22 cellular contexts compared by ENCODE assay signal in the genomic region with DNA sequence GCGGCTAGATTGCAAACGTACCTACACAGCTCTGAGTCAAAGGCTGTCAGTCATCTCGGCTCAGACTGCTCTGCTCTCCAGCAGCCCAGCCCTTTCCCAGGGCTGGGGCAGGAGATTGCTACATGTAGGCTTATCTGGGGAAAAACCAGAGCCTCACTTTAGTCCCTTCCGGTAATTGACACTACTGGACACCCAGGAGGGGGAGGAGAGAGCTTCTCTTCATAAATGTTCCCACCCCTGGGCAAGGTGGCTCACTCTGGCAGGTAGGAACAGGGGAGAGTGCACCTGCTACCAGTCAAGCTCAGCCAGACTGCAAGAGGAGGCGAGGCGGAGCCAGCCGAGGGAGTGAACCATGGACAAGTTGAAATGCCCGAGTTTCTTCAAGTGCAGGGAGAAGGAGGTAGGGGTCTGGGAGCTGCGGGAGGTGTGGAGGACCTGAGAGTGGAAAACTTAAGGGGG. TPM values are rescaled to one million over a fixed set of nuclear protein-coding genes. Genes with fewer than 3 reads are reported as not detected.
A peak's percentile ranks its signal among the peaks of the same experiment; 100 is the strongest.
DNase-seq lines count a peak whose midpoint lies in the region; ATAC-seq, FAIRE-seq and TF ChIP-seq lines count a peak whose summit lies in the region.
"Had no signal": no experiment of that assay in that cellular context is flagged by ENCODE, and none has a peak within 500 bp of the region (broad histone marks: within the 10 kb centered on the region; RNA-seq: fewer than 3 reads in every experiment).

Gene SLC6A14 (plus strand): TSS at position 249 of the 459 bp plus-strand sequence. CDS start 104 bp downstream, at position 353.

- H3K4me1 Mint-ChIP-seq in endodermal cell: peaks cover 6% of the 10 kb centered on the region
- no peaks in the 10 kb centered on the region for H3K4me1 Mint-ChIP-seq in natural killer cell treated with Interleukin-12 subunit alpha and Interleukin-12 subunit beta and Interleukin-15 and Interleukin-18, amount 100 ng/mL, for 72 hours (ENCODE audit: low read depth in 2 of 2)
- H3K4me1 Mint-ChIP-seq: T-cell had no signal

- 0% methylated on average over 1 of the region's 9 CpGs for WGBS in HepG2 (ENCODE audit: low lambda C conversion rate)
- WGBS in right lobe of liver (ENCODE audit: insufficient coverage, low coverage, low lambda C conversion rate, missing lambda C conversion rate): 33% methylated on average over 8 of the region's 9 CpGs
- WGBS in endodermal cell (ENCODE audit: insufficient coverage in 1 of 2, insufficient read length in 1 of 2), 2 experiments: 82% methylated on average over 9 of the region's 9 CpGs; no CpG with 5 or more reads in 1 of the 2 experiments

- H3K27ac ChIP-seq in HepG2 (ENCODE audit: extremely low read length, insufficient read depth, low read length): peak within 1 kb of the TSS; percentile 76
- no peak within 1 kb of the TSS for H3K27ac ChIP-seq in right lobe of liver
- H3K27ac ChIP-seq in endodermal cell (ENCODE audit: low read depth, low read length): no peak within 1 kb of the TSS
- H3K27ac ChIP-seq in left ventricle myocardium inferior (replicated peaks): no peak within 1 kb of the TSS
- no peak within 1 kb of the TSS for H3K27ac ChIP-seq in effector memory CD4-positive, alpha-beta T cell (ENCODE audit: insufficient read depth, low read length, poor library complexity, severe bottlenecking)
- H3K27ac ChIP-seq: A549; BLaER1 treated with 17β-estradiol and CSF1 and Interleukin-3, amounts not matched to agents 10 nM and 100 nM; esophagus squamous epithelium; ovary; thoracic aorta had no signal

- H4K20me1 ChIP-seq in HepG2 (ENCODE audit: insufficient read depth, low read length): no peaks in the 10 kb centered on the region

- CTCF ChIA-PET in HepG2 (lab: Yijun Ruan, JAX; ENCODE audit: low intra/inter-chr PET ratio, low total read pairs): no interaction called here

- H3K36me3 ChIP-seq in HepG2 (replicated peaks in 1 of 2; ENCODE audit: control insufficient read depth in 1 of 2, insufficient read depth in 2 of 2, low read length in 2 of 2) (no peaks in the 10 kb centered on the region), right lobe of liver (no peaks in the 10 kb centered on the region), endodermal cell (ENCODE audit: control insufficient read depth, insufficient read depth, low read length) (no peaks in the 10 kb centered on the region), mucosa of stomach (ENCODE audit: control insufficient read depth, insufficient read depth, low read length) (no peaks in the 10 kb centered on the region), left ventricle myocardium inferior (no peaks in the 10 kb centered on the region)
- no peaks in the 10 kb centered on the region for H3K36me3 ChIP-seq in effector memory CD4-positive, alpha-beta T cell (ENCODE audit: control insufficient read depth, insufficient read depth, low read length)
- H3K36me3 ChIP-seq: BLaER1 treated with 17β-estradiol and CSF1 and Interleukin-3, amounts not matched to agents 10 nM and 100 nM; esophagus squamous epithelium; ovary; thoracic aorta had no signal

- in situ Hi-C loops in HepG2 (cut with HindIII; ENCODE audit: extremely low pct_ligation_motif_present, low pct_unique_long_range_greater_than_20kb): no loop called here

- peak; percentile 49 for DNase-seq in HepG2 (ENCODE audit: low spot score)
- DNase-seq in right lobe of liver: no peak
- DNase-seq in endodermal cell: peak; percentile 47
- no peak for DNase-seq in natural killer cell treated with Interleukin-12 subunit alpha and Interleukin-12 subunit beta and Interleukin-15 and Interleukin-18, amount 100 ng/mL, for 72 hours (ENCODE audit: low spot score)
- no peak for DNase-seq in left ventricle myocardium inferior
- no peak for DNase-seq in effector memory CD4-positive, alpha-beta T cell
- no peak for DNase-seq in GDM1 (lab: John Stamatoyannopoulos, UW)
- DNase-seq: activated CD8-positive, alpha-beta T cell treated with anti-CD3 and anti-CD28 coated beads for 36 hours; activated T-cell treated with anti-CD3 and anti-CD28 coated beads, Interleukin-2, amount 50 U/mL, for 48 hours; cortex of kidney; esophagus squamous epithelium; MV-4-11; NCI-H2171 treated with DMSO at 0.1 percent for 48 hours; ovary; T-cell had no signal

- H3K9ac ChIP-seq in HepG2 (ENCODE audit: insufficient read depth, low read depth, low read length) (peak within 1 kb of the TSS; percentile 71), endodermal cell (ENCODE audit: extremely low read depth, low read length, poor library complexity, severe bottlenecking) (no peak within 1 kb of the TSS), mucosa of stomach (ENCODE audit: low read length) (peak within 1 kb of the TSS; percentile 75)
- H3K9ac ChIP-seq: BLaER1 treated with 17β-estradiol and CSF1 and Interleukin-3, amounts not matched to agents 10 nM and 100 nM had no signal

- peaks cover 27% of the 10 kb centered on the region for H3K79me2 ChIP-seq in HepG2 (ENCODE audit: insufficient read depth, low read length)

- H3K4me3 Mint-ChIP-seq in endodermal cell: no peak within 1 kb of the TSS
- no peak within 1 kb of the TSS for H3K4me3 Mint-ChIP-seq in natural killer cell treated with Interleukin-12 subunit alpha and Interleukin-12 subunit beta and Interleukin-15 and Interleukin-18, amount 100 ng/mL, for 72 hours
- H3K4me3 Mint-ChIP-seq: activated CD8-positive, alpha-beta T cell treated with anti-CD3 and anti-CD28 coated beads for 36 hours; activated naive CD8-positive, alpha-beta T cell; T-cell had no signal

- H3K9me3 Mint-ChIP-seq in endodermal cell: no peaks in the 10 kb centered on the region
- peaks cover 6% of the 10 kb centered on the region for H3K9me3 Mint-ChIP-seq in natural killer cell treated with Interleukin-12 subunit alpha and Interleukin-12 subunit beta and Interleukin-15 and Interleukin-18, amount 100 ng/mL, for 72 hours
- H3K9me3 Mint-ChIP-seq: activated CD8-positive, alpha-beta T cell treated with anti-CD3 and anti-CD28 coated beads for 36 hours; T-cell had no signal

- H3K27me3 ChIP-seq in HepG2 (ENCODE audit: control insufficient read depth in 1 of 2, insufficient read depth in 2 of 2, low read length in 2 of 2): no peaks in the 10 kb centered on the region
- no peaks in the 10 kb centered on the region for H3K27me3 ChIP-seq in right lobe of liver
- H3K27me3 ChIP-seq in endodermal cell (ENCODE audit: control insufficient read depth, insufficient read depth, low read length, poor library complexity, severe bottlenecking): no peaks in the 10 kb centered on the region
- H3K27me3 ChIP-seq in mucosa of stomach (ENCODE audit: control insufficient read depth, insufficient read depth, low read length): no peaks in the 10 kb centered on the region
- H3K27me3 ChIP-seq in left ventricle myocardium inferior (ENCODE audit: low read depth): no peaks in the 10 kb centered on the region
- no peaks in the 10 kb centered on the region for H3K27me3 ChIP-seq in effector memory CD4-positive, alpha-beta T cell (replicated peaks; ENCODE audit: control insufficient read depth, insufficient read depth, low read length, poor library complexity, severe bottlenecking)
- H3K27me3 ChIP-seq: esophagus squamous epithelium, ovary had no signal

- TF ChIP-seq POLR2A in HepG2 (IDR thresholded peaks at IDR 0.05; ENCODE audit: insufficient read depth in 1 of 2, low read depth in 2 of 2, low read length in 2 of 2): peak; percentile 38 to 77; a peak in 3 of 4 replicates
- no peak for TF ChIP-seq POLR2A in right lobe of liver (IDR thresholded peaks at IDR 0.05)

- H3K4me1 ChIP-seq in HepG2 (ENCODE audit: insufficient read depth, low read length) (peaks cover 22% of the 10 kb centered on the region), right lobe of liver (no peaks in the 10 kb centered on the region), endodermal cell (ENCODE audit: control insufficient read depth, insufficient read depth, low read length) (no peaks in the 10 kb centered on the region), mucosa of stomach (ENCODE audit: control insufficient read depth, insufficient read depth, low read length) (no peaks in the 10 kb centered on the region), left ventricle myocardium inferior (no peaks in the 10 kb centered on the region)
- H3K4me1 ChIP-seq in effector memory CD4-positive, alpha-beta T cell (ENCODE audit: control insufficient read depth, insufficient read depth, low read length, poor library complexity, severe bottlenecking): no peaks in the 10 kb centered on the region
- H3K4me1 ChIP-seq: A549; BLaER1 treated with 17β-estradiol and CSF1 and Interleukin-3, amounts not matched to agents 10 nM and 100 nM; esophagus squamous epithelium had no signal

- TF ChIP-seq CTCF in HepG2 (CRISPR knock-in tag; IDR thresholded peaks at IDR 0.05): no peak
- no peak for TF ChIP-seq CTCF in right lobe of liver (IDR thresholded peaks at IDR 0.05)
- TF ChIP-seq CTCF in endodermal cell (conservative IDR thresholded peaks at IDR 0.05): no peak
- no peak for TF ChIP-seq CTCF in left ventricle myocardium inferior (IDR thresholded peaks at IDR 0.05; ENCODE audit: borderline replicate concordance)

- no peak for TF ChIP-seq RAD21 in HepG2 (CRISPR knock-in tag; IDR thresholded peaks at IDR 0.05)

- peak within 1 kb of the TSS; percentile 74 for H3K4me2 ChIP-seq in HepG2 (ENCODE audit: low read depth, low read length)
- H3K4me2 ChIP-seq: A549; BLaER1 treated with 17β-estradiol and CSF1 and Interleukin-3, amounts not matched to agents 10 nM and 100 nM; smooth muscle cell had no signal

- POLR2A ChIA-PET in HepG2 (lab: Yijun Ruan, JAX): no interaction called here

- H3K27ac Mint-ChIP-seq in endodermal cell: no peak within 1 kb of the TSS
- no peak within 1 kb of the TSS for H3K27ac Mint-ChIP-seq in natural killer cell treated with Interleukin-12 subunit alpha and Interleukin-12 subunit beta and Interleukin-15 and Interleukin-18, amount 100 ng/mL, for 72 hours
- H3K27ac Mint-ChIP-seq: activated CD8-positive, alpha-beta T cell treated with anti-CD3 and anti-CD28 coated beads for 36 hours; activated naive CD8-positive, alpha-beta T cell; T-cell had no signal

- H3K36me3 Mint-ChIP-seq in endodermal cell (ENCODE audit: low read depth): no peaks in the 10 kb centered on the region
- H3K36me3 Mint-ChIP-seq in natural killer cell treated with Interleukin-12 subunit alpha and Interleukin-12 subunit beta and Interleukin-15 and Interleukin-18, amount 100 ng/mL, for 72 hours: no peaks in the 10 kb centered on the region
- H3K36me3 Mint-ChIP-seq: activated naive CD8-positive, alpha-beta T cell; T-cell had no signal

- TF ChIP-seq EP300 in HepG2 (IDR thresholded peaks at IDR 0.05; ENCODE audit: low read depth in 2 of 2, low read length in 2 of 2) (peak in 1 of 2 experiments; percentile 46; a peak in 1 of 4 replicates), HepG2 (CRISPR knock-in tag; IDR thresholded peaks at IDR 0.05; ENCODE audit: borderline replicate concordance) (no peak)

- intact Hi-C loops in HepG2 (cut with micrococcal nuclease; ENCODE audit: unreplicated experiment): no loop called here
- intact Hi-C loops in right lobe of liver (cut with DNase I): no loop called here
- intact Hi-C loops in left ventricle myocardium inferior (cut with micrococcal nuclease): no loop called here

- H3K27me3 Mint-ChIP-seq in endodermal cell (ENCODE audit: insufficient read depth): no peaks in the 10 kb centered on the region
- peaks cover 0 to 4% of the 10 kb centered on the region in 2 donors for H3K27me3 Mint-ChIP-seq in natural killer cell treated with Interleukin-12 subunit alpha and Interleukin-12 subunit beta and Interleukin-15 and Interleukin-18, amount 100 ng/mL, for 72 hours
- H3K27me3 Mint-ChIP-seq: activated CD8-positive, alpha-beta T cell treated with anti-CD3 and anti-CD28 coated beads for 36 hours; activated naive CD8-positive, alpha-beta T cell; T-cell had no signal

- BruUV-seq in HepG2 (replicated peaks; lab: Mats Ljungman, UMichigan): no TSS peak

- H3K4me3 ChIP-seq in HepG2 (replicated peaks in 1 of 3; ENCODE audit: insufficient read depth in 1 of 3, low read depth in 2 of 3, low read length in 3 of 3) (peak within 1 kb of the TSS; percentile 44 to 67 (median 62)), right lobe of liver (no peak within 1 kb of the TSS), endodermal cell (ENCODE audit: low read length) (no peak within 1 kb of the TSS), mucosa of stomach (ENCODE audit: low read length) (peak within 1 kb of the TSS; percentile 41), left ventricle myocardium inferior (no peak within 1 kb of the TSS)
- no peak within 1 kb of the TSS for H3K4me3 ChIP-seq in effector memory CD4-positive, alpha-beta T cell (ENCODE audit: insufficient read depth, low read depth, low read length, poor library complexity, severe bottlenecking)
- H3K4me3 ChIP-seq: A549; BLaER1 treated with 17β-estradiol and CSF1 and Interleukin-3, amounts not matched to agents 10 nM and 100 nM; ovary; smooth muscle cell; thoracic aorta had no signal

- ATAC-seq in HepG2 (peak; percentile 99), right lobe of liver (no peak)
- ATAC-seq in natural killer cell treated with Interleukin-12 subunit alpha and Interleukin-12 subunit beta and Interleukin-15 and Interleukin-18, amount 100 ng/mL, for 72 hours: no peak
- ATAC-seq: A549; activated CD8-positive, alpha-beta T cell treated with anti-CD3 and anti-CD28 coated beads for 36 hours; T-cell had no signal

- FAIRE-seq in HepG2 (lab: Jason Lieb, UNC): no peak
- FAIRE-seq: islet of Langerhans had no signal

- H3K9me3 ChIP-seq in HepG2 (ENCODE audit: low read length) (no peaks in the 10 kb centered on the region), right lobe of liver (no peaks in the 10 kb centered on the region), endodermal cell (ENCODE audit: control insufficient read depth, low read length) (no peaks in the 10 kb centered on the region), mucosa of stomach (ENCODE audit: control insufficient read depth, low read length) (no peaks in the 10 kb centered on the region), left ventricle myocardium inferior (replicated peaks) (no peaks in the 10 kb centered on the region)
- no peaks in the 10 kb centered on the region for H3K9me3 ChIP-seq in effector memory CD4-positive, alpha-beta T cell (ENCODE audit: control insufficient read depth, low read length)
- H3K9me3 ChIP-seq: A549; BLaER1 treated with 17β-estradiol and CSF1 and Interleukin-3, amounts not matched to agents 10 nM and 100 nM; esophagus squamous epithelium; ovary; thoracic aorta had no signal

- no peak within 1 kb of the TSS for H2AFZ ChIP-seq in HepG2 (ENCODE audit: low read length)

RNA-seq across cellular contexts. Expression of gene SLC6A14, which starts in this region (rescaled TPM):
- total RNA-seq in HepG2 (2016; rRNA removed; fragmentation: Illumina TruSeq; extraction: Trizol) (43.2 and 70.2 TPM in 2 replicates), right lobe of liver (not detected), endodermal cell (not detected), left ventricle myocardium inferior (not detected)
- total RNA-seq in HepG2 (2016; cell fraction: cytosol; rRNA removed; fragmentation: Illumina TruSeq; extraction: Trizol; ENCODE audit: low read depth): 3.2 and 4.1 TPM in 2 replicates
- 41.6 and 69.2 TPM in 2 replicates for total RNA-seq in HepG2 (2016; cell fraction: insoluble cytoplasmic fraction; rRNA removed; fragmentation: Illumina TruSeq; extraction: Trizol)
- total RNA-seq in HepG2 (2016; cell fraction: membrane; rRNA removed; fragmentation: Illumina TruSeq; extraction: Trizol): 10.8 and 15.1 TPM in 2 replicates
- 67.7 and 80.2 TPM in 2 replicates for total RNA-seq in HepG2 (2016; cell fraction: nucleus; rRNA removed; fragmentation: Illumina TruSeq; extraction: Trizol)
- polyA plus RNA-seq in HepG2 (2011; rRNA removed): 15.0 and 22.6 TPM in 2 replicates
- 9.1 and 12.2 TPM in 2 replicates for polyA plus RNA-seq in HepG2 (2011; cell fraction: cytosol; rRNA removed)
- 6.9 and 7.3 TPM in 2 replicates for polyA plus RNA-seq in HepG2 (2011; cell fraction: nucleus; rRNA removed)
- polyA plus RNA-seq in HepG2 (2012): 6.1 and 10.7 TPM in 2 replicates
- 2.2 and 2.4 TPM in 2 replicates for polyA plus RNA-seq in HepG2 (2016; cell fraction: cytosol; fragmentation: Illumina TruSeq; extraction: Trizol; ENCODE audit: low read depth)
- 26.2 and 33.6 TPM in 2 replicates for polyA plus RNA-seq in HepG2 (2016; cell fraction: insoluble cytoplasmic fraction; fragmentation: Illumina TruSeq; extraction: Trizol; ENCODE audit: low read depth)
- polyA plus RNA-seq in HepG2 (2016; cell fraction: membrane; fragmentation: Illumina TruSeq; extraction: Trizol; ENCODE audit: low read depth): 4.3 and 5.7 TPM in 2 replicates
- polyA plus RNA-seq in HepG2 (2016; cell fraction: nucleus; fragmentation: Illumina TruSeq; extraction: Trizol; ENCODE audit: insufficient read depth, low read depth): 69.3 and 76.4 TPM in 2 replicates
- 11.7 TPM in 1 of 2 replicates, not detected in the other for polyA minus RNA-seq in HepG2 (2011; rRNA and poly(A)+ RNA removed; ENCODE audit: low replicate concordance)
- 24.8 and 28.8 TPM in 2 replicates for polyA minus RNA-seq in HepG2 (2011; cell fraction: cytosol; rRNA and poly(A)+ RNA removed)
- polyA minus RNA-seq in HepG2 (2011; cell fraction: nucleus; rRNA and poly(A)+ RNA removed): 25.4 and 34.0 TPM in 2 replicates
- not detected for polyA plus RNA-seq in endodermal cell (2013, experiment 1 of 2)
- polyA plus RNA-seq in endodermal cell (2013, experiment 2 of 2): not detected
- total RNA-seq in natural killer cell treated with Interleukin-12 subunit alpha and Interleukin-12 subunit beta and Interleukin-15 and Interleukin-18, amount 100 ng/mL, for 72 hours: not detected
- total RNA-seq: activated CD8-positive, alpha-beta T cell treated with anti-CD3 and anti-CD28 coated beads for 36 hours; thoracic aorta had no signal
- polyA plus RNA-seq: ovary had no signal

Comparison
In these comparisons a context has a peak if more than half of its experiments do, and no peak if none do; other contexts are left out.
1. H3K4me3 ChIP-seq: peak in HepG2 (3 of 3) and mucosa of stomach (single experiment); none in right lobe of liver (0 of 3), endodermal cell (single experiment), left ventricle myocardium inferior (single experiment) and effector memory CD4-positive, alpha-beta T cell (single experiment).
2. Peak in DNase-seq in endodermal cell; RNA of the gene not detected or under 1 TPM.